ENCODE assay signal across 31 cellular contexts in the genomic region with DNA sequence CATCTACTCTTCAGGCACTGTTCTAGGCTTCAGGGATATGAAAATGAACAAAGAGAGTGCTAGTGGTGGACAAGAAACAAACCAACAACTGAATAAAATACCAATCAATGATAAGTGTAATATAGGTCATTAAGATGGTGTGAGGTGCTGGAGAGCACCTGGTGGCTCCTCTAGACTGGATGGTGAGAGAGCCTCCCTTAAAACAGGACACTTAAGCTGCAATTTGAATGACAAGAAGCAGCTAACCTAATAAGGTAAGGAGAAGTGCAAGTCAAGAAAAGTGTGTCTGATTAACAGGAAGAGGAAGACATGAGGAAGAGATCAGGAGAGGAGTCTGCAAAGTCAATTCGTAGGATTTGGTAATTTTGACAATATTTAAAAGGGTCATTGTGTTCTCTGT. TPM values are rescaled to one million over a fixed set of nuclear protein-coding genes. Genes with fewer than 3 reads are reported as not detected.
"Had no signal": no experiment of that assay in that cellular context is flagged by ENCODE, and none has a peak within 500 bp of the region (broad histone marks: within the 10 kb centered on the region; RNA-seq: fewer than 3 reads in every experiment).

No MANE protein-coding gene starts in this region.

- H3K27ac ChIP-seq: coronary artery, dorsolateral prefrontal cortex, epithelial cell of prostate, esophagus squamous epithelium, gastrocnemius medialis, heart right ventricle, left lung, lower lobe of right lung had no signal

- H3K27me3 ChIP-seq: dorsolateral prefrontal cortex, esophagus squamous epithelium, gastrocnemius medialis, heart right ventricle, left lung had no signal

- DNase-seq: dermis blood vessel endothelial cell; dorsolateral prefrontal cortex; effector CD4-positive, alpha-beta T cell; effector memory CD4-positive, alpha-beta T cell; endodermal cell; erythroblast; esophagus squamous epithelium; foreskin fibroblast; foreskin melanocyte; gastrocnemius medialis; glutamatergic neuron; head of caudate nucleus; heart right ventricle; hippocampal formation; left cardiac atrium; left lung; left ventricle myocardium superior; lower lobe of right lung; mesenchymal stem cell; mucosa of descending colon; naive B cell; naive thymus-derived CD8-positive, alpha-beta T cell had no signal

- H3K9me3 ChIP-seq: esophagus squamous epithelium, gastrocnemius medialis, heart right ventricle, left lung, lower lobe of right lung, mucosa of descending colon had no signal

- FAIRE-seq: colon, endometrium, islet of Langerhans, keratinocyte had no signal

- H3K36me3 ChIP-seq: esophagus squamous epithelium, gastrocnemius medialis, heart right ventricle, left lung, lower lobe of right lung had no signal

- H3K4me3 ChIP-seq: coronary artery, dorsolateral prefrontal cortex, esophagus squamous epithelium, gastrocnemius medialis, heart right ventricle, left lung, lower lobe of right lung, mucosa of descending colon had no signal

- ATAC-seq: esophagus mucosa; gastrocnemius medialis; heart right ventricle; left cardiac atrium; left lung; left ventricle myocardium superior; lower lobe of right lung; mucosa of descending colon; naive thymus-derived CD8-positive, alpha-beta T cell had no signal

- H3K4me1 ChIP-seq: esophagus squamous epithelium, gastrocnemius medialis, left lung, lower lobe of right lung had no signal

RNA-seq across cellular contexts. Expression of gene JAKMIP2, which starts 23.1 kb away (rescaled TPM):
- total RNA-seq: dermis blood vessel endothelial cell, lung microvascular endothelial cell, myocyte had no signal
- polyA plus RNA-seq: keratinocyte had no signal
